ENCODE assay signal across 12 cellular contexts in the genomic region with DNA sequence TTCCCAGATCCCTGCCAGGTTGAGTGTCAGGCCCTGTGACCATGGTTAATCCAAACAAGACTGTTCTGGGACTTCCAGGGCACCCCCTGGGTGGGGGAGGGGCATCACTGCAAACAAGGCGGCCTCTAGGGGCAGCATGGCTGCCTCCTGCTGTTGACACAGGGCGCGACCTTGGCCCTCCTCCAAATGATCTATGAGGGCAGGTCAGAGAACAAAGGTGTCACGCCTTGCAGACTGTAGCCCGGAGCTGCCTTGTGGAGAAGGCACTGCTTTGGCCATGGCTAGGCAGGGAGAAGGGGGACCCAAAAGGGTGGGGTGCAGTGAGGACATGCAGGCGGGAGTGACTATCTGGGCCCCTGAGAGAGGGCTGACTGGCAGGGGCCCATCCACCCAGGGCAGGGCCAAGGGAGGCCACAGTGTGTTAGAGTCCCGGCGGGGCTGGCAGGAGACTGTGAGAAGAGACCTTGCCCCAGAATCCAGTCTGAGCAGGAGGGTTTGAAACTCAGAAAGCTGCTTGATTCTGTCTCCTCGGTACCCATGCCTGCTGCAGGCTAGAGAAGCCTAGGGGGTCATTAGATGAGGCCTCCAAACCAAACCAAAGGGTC. TPM values are rescaled to one million over a fixed set of nuclear protein-coding genes. Genes with fewer than 3 reads are reported as not detected.
DNase-seq lines count a peak whose midpoint lies in the region; TF ChIP-seq lines count a peak whose summit lies in the region.
"Had no signal": no experiment of that assay in that cellular context is flagged by ENCODE, and none has a peak within 500 bp of the region (broad histone marks: within the 10 kb centered on the region; RNA-seq: fewer than 3 reads in every experiment).

No MANE protein-coding gene starts in this region.

- H3K4me1 Mint-ChIP-seq in neural crest cell, result peaks cover 24% of the 10 kb centered on the region
- no peaks in the 10 kb centered on the region for H3K4me1 Mint-ChIP-seq in activated T-helper 2 cell treated with anti-CD3 and anti-CD28 coated beads, Interferon-gamma antibody, Interleukin-2, Interleukin-4, amounts not matched to agents 10 μg/mL and 5 μg/mL and 100 μg/mL, durations not matched to agents 14 hours and 24 hours and 36 hours (ENCODE audit: low read depth)

- H3K4me1 ChIP-seq in adrenal gland (replicated peaks in 1 of 2), result no peaks in the 10 kb centered on the region

- H3K27ac ChIP-seq in adrenal gland, result no peak overlapping the region

- no peak overlapping the region for H3K4me3 Mint-ChIP-seq in neural crest cell
- H3K4me3 Mint-ChIP-seq in activated T-helper 2 cell treated with anti-CD3 and anti-CD28 coated beads, Interferon-gamma antibody, Interleukin-2, Interleukin-4, amounts not matched to agents 10 μg/mL and 5 μg/mL and 100 μg/mL, durations not matched to agents 14 hours and 24 hours and 36 hours (ENCODE audit: low read depth), result no peak overlapping the region

- no peaks in the 10 kb centered on the region for H3K9me3 ChIP-seq in adrenal gland (replicated peaks in 1 of 3)

- H3K36me3 ChIP-seq in adrenal gland (replicated peaks in 1 of 2), result no peaks in the 10 kb centered on the region

- no peaks in the 10 kb centered on the region for H3K27me3 ChIP-seq in adrenal gland

- H3K27me3 Mint-ChIP-seq in neural crest cell (ENCODE audit: low read depth), result no peaks in the 10 kb centered on the region
- no peaks in the 10 kb centered on the region for H3K27me3 Mint-ChIP-seq in activated T-helper 2 cell treated with anti-CD3 and anti-CD28 coated beads, Interferon-gamma antibody, Interleukin-2, Interleukin-4, amounts not matched to agents 10 μg/mL and 5 μg/mL and 100 μg/mL, durations not matched to agents 14 hours and 24 hours and 36 hours (ENCODE audit: low read depth)

- H3K4me3 ChIP-seq in adrenal gland, result no peak overlapping the region

- H3K9me3 Mint-ChIP-seq in neural crest cell, result no peaks in the 10 kb centered on the region
- H3K9me3 Mint-ChIP-seq in activated T-helper 2 cell treated with anti-CD3 and anti-CD28 coated beads, Interferon-gamma antibody, Interleukin-2, Interleukin-4, amounts not matched to agents 10 μg/mL and 5 μg/mL and 100 μg/mL, durations not matched to agents 14 hours and 24 hours and 36 hours, result no peaks in the 10 kb centered on the region

- WGBS in adrenal gland, 4 donors, result 62 to 71% (median 67%) methylated on average over 5 to 9 of the region's 9 CpGs

- TF ChIP-seq CTCF in adrenal gland (IDR thresholded peaks at IDR 0.05) (no peak), neural crest cell (conservative IDR thresholded peaks at IDR 0.05) (peak; percentile 36)

- intact Hi-C loops in adrenal gland (cut with DNase I), result no loop called here
- intact Hi-C loops in activated T-helper 2 cell treated with anti-CD3 and anti-CD28 coated beads, Interferon-gamma antibody, Interleukin-2, Interleukin-4, amounts not matched to agents 10 μg/mL and 5 μg/mL and 100 μg/mL, durations not matched to agents 14 hours and 24 hours and 36 hours (cut with micrococcal nuclease), result no loop called here

- TF ChIP-seq POLR2A in adrenal gland (IDR thresholded peaks at IDR 0.05), result no peak

- DNase-seq in NCI-H146 (lab: John Stamatoyannopoulos, UW) (peak; percentile 38), NCI-H146 treated with DMSO at 0.1 percent for 48 hours (lab: John Stamatoyannopoulos, UW; ENCODE audit: unreplicated experiment) (no peak), HuH-7.5 (ENCODE audit: low spot score) (peak; percentile 86), adrenal gland (peak in 5 of 7 donors; percentile 13 to 43 (median 37)), neural crest cell (ENCODE audit: low read depth, low spot score) (no peak), AML-193 (lab: John Stamatoyannopoulos, UW) (no peak), pons (ENCODE audit: low spot score) (no peak)
- DNase-seq in activated T-helper 2 cell treated with anti-CD3 and anti-CD28 coated beads, Interferon-gamma antibody, Interleukin-2, Interleukin-4, amounts not matched to agents 10 μg/mL and 5 μg/mL and 100 μg/mL, durations not matched to agents 14 hours and 24 hours and 36 hours (ENCODE audit: low spot score), result no peak
- DNase-seq: activated CD4-positive, alpha-beta T cell treated with anti-CD3 and anti-CD28 coated beads, Interleukin-2, amount 50 U/mL, for 4 hours; foreskin melanocyte had no signal

- peak overlapping the region; percentile 97 for H3K27ac Mint-ChIP-seq in neural crest cell (ENCODE audit: unreplicated experiment)
- no peak overlapping the region for H3K27ac Mint-ChIP-seq in activated T-helper 2 cell treated with anti-CD3 and anti-CD28 coated beads, Interferon-gamma antibody, Interleukin-2, Interleukin-4, amounts not matched to agents 10 μg/mL and 5 μg/mL and 100 μg/mL, durations not matched to agents 14 hours and 24 hours and 36 hours

- peaks cover 4% of the 10 kb centered on the region for H3K36me3 Mint-ChIP-seq in neural crest cell (ENCODE audit: low read depth)
- H3K36me3 Mint-ChIP-seq in activated T-helper 2 cell treated with anti-CD3 and anti-CD28 coated beads, Interferon-gamma antibody, Interleukin-2, Interleukin-4, amounts not matched to agents 10 μg/mL and 5 μg/mL and 100 μg/mL, durations not matched to agents 14 hours and 24 hours and 36 hours (ENCODE audit: low read depth), result no peaks in the 10 kb centered on the region

RNA-seq across cellular contexts. Expression of gene KCNC1, which starts 35.6 kb away (rescaled TPM):
- total RNA-seq in adrenal gland (1 to 10 TPM in 1 of 8 donors, under 1 TPM in 4, not detected in 3; 0.06 to 1.3 (median 0.13) TPM), neural crest cell (10.2 and 10.9 TPM in 2 replicates)
- 1 to 10 TPM in 1 of 3 donors, under 1 TPM in 2; 0.24 to 1.2 (median 0.60) TPM for polyA plus RNA-seq in adrenal gland
- not detected in 2 replicates for total RNA-seq in activated T-helper 2 cell treated with anti-CD3 and anti-CD28 coated beads, Interferon-gamma antibody, Interleukin-2, Interleukin-4, amounts not matched to agents 10 μg/mL and 5 μg/mL and 100 μg/mL, durations not matched to agents 14 hours and 24 hours and 36 hours
- polyA plus RNA-seq: AG04450 had no signal

RNA-seq across cellular contexts. Expression of gene MYOD1, which starts 50.8 kb away (rescaled TPM):
- not detected for total RNA-seq in adrenal gland
- not detected for polyA plus RNA-seq in adrenal gland
- total RNA-seq in neural crest cell, result not detected in 2 replicates
- total RNA-seq in activated T-helper 2 cell treated with anti-CD3 and anti-CD28 coated beads, Interferon-gamma antibody, Interleukin-2, Interleukin-4, amounts not matched to agents 10 μg/mL and 5 μg/mL and 100 μg/mL, durations not matched to agents 14 hours and 24 hours and 36 hours, result not detected in 2 replicates
- total RNA-seq: mononuclear cell had no signal
- polyA plus RNA-seq: AG04450 had no signal

Comparison
In these comparisons a context has a peak if more than half of its experiments do, and no peak if none do; other contexts are left out.
1. DNase-seq: peak in NCI-H146 (single experiment), HuH-7.5 (single experiment) and adrenal gland (5 of 7); none in NCI-H146 treated with DMSO at 0.1 percent for 48 hours (single experiment), neural crest cell (single experiment), AML-193 (0 of 2), pons (single experiment) and activated T-helper 2 cell treated with anti-CD3 and anti-CD28 coated beads, Interferon-gamma antibody, Interleukin-2, Interleukin-4, amounts not matched to agents 10 μg/mL and 5 μg/mL and 100 μg/mL, durations not matched to agents 14 hours and 24 hours and 36 hours (single experiment).